In the genomic region with DNA sequence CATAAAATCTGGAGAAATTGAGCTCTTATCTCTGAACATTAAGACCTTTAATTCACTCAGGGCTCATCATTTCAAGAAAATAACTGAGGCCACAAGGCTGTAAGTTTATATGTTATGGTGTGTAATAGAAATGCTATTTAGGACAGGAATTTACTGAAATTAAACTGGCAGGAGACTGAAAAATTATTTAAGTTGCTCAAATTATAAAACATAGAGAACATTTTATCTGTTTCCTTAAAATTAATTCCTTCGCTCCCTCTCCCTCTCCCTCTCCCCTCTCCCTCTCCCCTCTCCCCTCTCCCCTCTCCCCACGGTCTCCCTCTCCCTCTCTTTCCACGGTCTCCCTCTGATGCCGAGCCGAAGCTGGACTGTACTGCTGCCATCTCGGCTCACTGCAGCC, we compare ENCODE assay signal across 5 cellular contexts. TPM values are rescaled to one million over a fixed set of nuclear protein-coding genes. Genes with fewer than 3 reads are reported as not detected.
A peak's percentile ranks its signal among the peaks of the same experiment; 100 is the strongest.
DNase-seq lines count a peak whose midpoint lies in the region; ATAC-seq, FAIRE-seq and TF ChIP-seq lines count a peak whose summit lies in the region.
"Not testable (repeated sequence)": the region's sequence is repeated elsewhere in the genome, so short reads cannot be mapped to it uniquely, and the experiment has no call there.

No MANE protein-coding gene starts in this region.

- BruUV-seq in K562 (replicated peaks; lab: Mats Ljungman, UMichigan); HepG2 (replicated peaks; lab: Mats Ljungman, UMichigan): not testable (repeated sequence)

- intact Hi-C loops in K562 (cut with micrococcal nuclease); HepG2 (cut with micrococcal nuclease; ENCODE audit: unreplicated experiment): not testable (repeated sequence)

- TF ChIP-seq RAD21 in K562 (CRISPR knock-in tag; conservative IDR thresholded peaks at IDR 0.05 in 1 of 2, IDR thresholded peaks at IDR 0.05 in 1 of 2); HepG2 (CRISPR knock-in tag; IDR thresholded peaks at IDR 0.05): not testable (repeated sequence)

- H3K9me1 ChIP-seq in K562 (ENCODE audit: control insufficient read depth, insufficient read depth, low read length) = not testable (repeated sequence)

- H3K4me2 ChIP-seq in K562 (ENCODE audit: insufficient read depth, low read length); HepG2 (ENCODE audit: low read depth, low read length): not testable (repeated sequence)

- TF ChIP-seq CTCF in K562 (IDR thresholded peaks at IDR 0.05 in 2 of 3, conservative IDR thresholded peaks at IDR 0.05 in 1 of 3; ENCODE audit: insufficient read depth in 2 of 3, low read depth in 1 of 3, low read length in 3 of 3); endothelial cell (IDR thresholded peaks at IDR 0.05; ENCODE audit: unreplicated experiment); HepG2 (CRISPR knock-in tag; IDR thresholded peaks at IDR 0.05): not testable (repeated sequence)

- H3K36me3 ChIP-seq in ACC112 (ENCODE audit: insufficient read depth, low read length); K562 (ENCODE audit: control insufficient read depth, insufficient read depth, low read length); HepG2 (replicated peaks in 1 of 2; ENCODE audit: control insufficient read depth in 1 of 2, insufficient read depth in 2 of 2, low read length in 2 of 2): not testable (repeated sequence)

- not testable (repeated sequence) for H3K9me3 Mint-ChIP-seq in activated naive CD4-positive, alpha-beta T cell treated with anti-CD3 and anti-CD28 coated beads, Interleukin-2, amount 50 U/mL, for 24 hours; endothelial cell (ENCODE audit: unreplicated experiment)

- POLR2A ChIA-PET in K562 (lab: Yijun Ruan, JAX); HepG2 (lab: Yijun Ruan, JAX): not testable (repeated sequence)

- not testable (repeated sequence) for H3K36me3 Mint-ChIP-seq in activated naive CD4-positive, alpha-beta T cell treated with anti-CD3 and anti-CD28 coated beads, Interleukin-2, amount 50 U/mL, for 24 hours; endothelial cell (ENCODE audit: low read depth, unreplicated experiment)

- not testable (repeated sequence) for H4K20me1 ChIP-seq in K562 (replicated peaks; ENCODE audit: control insufficient read depth, insufficient read depth, low read length); HepG2 (ENCODE audit: insufficient read depth, low read length)

- H2AFZ ChIP-seq in ACC112 (ENCODE audit: low read length, unreplicated experiment) = peak overlapping the region; percentile 68
- H2AFZ ChIP-seq in K562 (ENCODE audit: low read depth, low read length); HepG2 (ENCODE audit: low read length): not testable (repeated sequence)

- H3K27ac Mint-ChIP-seq in activated naive CD4-positive, alpha-beta T cell treated with anti-CD3 and anti-CD28 coated beads, Interleukin-2, amount 50 U/mL, for 24 hours = peak overlapping the region; percentile 65
- H3K27ac Mint-ChIP-seq in endothelial cell (ENCODE audit: unreplicated experiment) = not testable (repeated sequence)

- ATAC-seq in K562, HepG2: not testable (repeated sequence)

- not testable (repeated sequence) for H3K4me3 ChIP-seq in ACC112 (ENCODE audit: low read depth, low read length); K562; HepG2 (replicated peaks in 1 of 3; ENCODE audit: insufficient read depth in 1 of 3, low read depth in 2 of 3, low read length in 3 of 3)

- H3K27ac ChIP-seq in ACC112 (ENCODE audit: low read depth, low read length); K562 (ENCODE audit: extremely low read depth, low read depth, low read length); HepG2 (ENCODE audit: extremely low read length, insufficient read depth, low read length): not testable (repeated sequence)

- in situ Hi-C loops in K562 (cut with MboI); HepG2 (cut with HindIII; ENCODE audit: extremely low pct_ligation_motif_present, low pct_unique_long_range_greater_than_20kb): not testable (repeated sequence)

- not testable (repeated sequence) for FAIRE-seq in K562 (lab: Jason Lieb, UNC); HepG2 (lab: Jason Lieb, UNC)

- TF ChIP-seq POLR2A in K562 (conservative IDR thresholded peaks at IDR 0.05); HepG2 (IDR thresholded peaks at IDR 0.05; ENCODE audit: insufficient read depth in 1 of 2, low read depth in 2 of 2, low read length in 2 of 2): not testable (repeated sequence)

- not testable (repeated sequence) for H3K9me3 ChIP-seq in K562 (replicated peaks; ENCODE audit: control insufficient read depth, insufficient read depth, low read depth, low read length); HepG2 (ENCODE audit: low read length)

- not testable (repeated sequence) for DNase-seq in K562 (ENCODE audit: extremely low read depth in 1 of 4, low spot score in 3 of 4); endothelial cell (ENCODE audit: low spot score); HepG2 (ENCODE audit: low spot score)

- TF ChIP-seq EP300 in K562 (IDR thresholded peaks at IDR 0.05; ENCODE audit: low read length); HepG2 (IDR thresholded peaks at IDR 0.05; ENCODE audit: low read depth in 2 of 2, low read length in 2 of 2); HepG2 (CRISPR knock-in tag; IDR thresholded peaks at IDR 0.05; ENCODE audit: borderline replicate concordance): not testable (repeated sequence)

- not testable (repeated sequence) for H3K79me2 ChIP-seq in ACC112 (ENCODE audit: control insufficient read depth, insufficient read depth, low read length, unreplicated experiment); K562 (ENCODE audit: control insufficient read depth, insufficient read depth, low read length); HepG2 (ENCODE audit: insufficient read depth, low read length)

- CTCF ChIA-PET in K562 (lab: Yijun Ruan, JAX; ENCODE audit: low intra/inter-chr PET ratio); HepG2 (lab: Yijun Ruan, JAX; ENCODE audit: low intra/inter-chr PET ratio, low total read pairs): not testable (repeated sequence)

- H3K4me1 Mint-ChIP-seq in activated naive CD4-positive, alpha-beta T cell treated with anti-CD3 and anti-CD28 coated beads, Interleukin-2, amount 50 U/mL, for 24 hours; endothelial cell (ENCODE audit: unreplicated experiment): not testable (repeated sequence)

- not testable (repeated sequence) for H3K27me3 Mint-ChIP-seq in activated naive CD4-positive, alpha-beta T cell treated with anti-CD3 and anti-CD28 coated beads, Interleukin-2, amount 50 U/mL, for 24 hours; endothelial cell (ENCODE audit: unreplicated experiment)

- H3K4me3 Mint-ChIP-seq in activated naive CD4-positive, alpha-beta T cell treated with anti-CD3 and anti-CD28 coated beads, Interleukin-2, amount 50 U/mL, for 24 hours = not testable (repeated sequence)
- peak overlapping the region; percentile 47 for H3K4me3 Mint-ChIP-seq in endothelial cell (ENCODE audit: unreplicated experiment)

- not testable (repeated sequence) for H3K4me1 ChIP-seq in ACC112 (ENCODE audit: control insufficient read depth, insufficient read depth, low read length, unreplicated experiment); K562 (replicated peaks in 1 of 2; ENCODE audit: control insufficient read depth in 2 of 2, insufficient read depth in 2 of 2, low read length in 2 of 2); HepG2 (ENCODE audit: insufficient read depth, low read length)

- H3K9ac ChIP-seq in K562 (ENCODE audit: insufficient read depth in 1 of 2, low read depth in 2 of 2, low read length in 2 of 2); HepG2 (ENCODE audit: insufficient read depth, low read depth, low read length): not testable (repeated sequence)

- H3K27me3 ChIP-seq in ACC112 (ENCODE audit: insufficient read depth, low read length); K562 (ENCODE audit: control insufficient read depth in 2 of 2, insufficient read depth in 2 of 2, low read length in 2 of 2); HepG2 (ENCODE audit: control insufficient read depth in 1 of 2, insufficient read depth in 2 of 2, low read length in 2 of 2): not testable (repeated sequence)

- no CpG with 5 or more reads among the region's 6 CpGs for WGBS in K562 (ENCODE audit: insufficient coverage, low coverage, missing lambda C conversion rate)
- 84% methylated on average over 6 of the region's 6 CpGs for WGBS in HepG2 (ENCODE audit: low lambda C conversion rate)

RNA-seq across cellular contexts. Expression of gene UGP2, which starts 33.7 kb away (rescaled TPM):
- total RNA-seq in K562 (2011; cell fraction: chromatin; rRNA removed; ENCODE audit: low replicate concordance) = 22.2 and 53.0 TPM in 2 replicates
- total RNA-seq in K562 (2011; cell fraction: nucleolus; rRNA removed) = 12.8 and 14.7 TPM in 2 replicates
- total RNA-seq in K562 (2011; cell fraction: nucleoplasm; rRNA removed) = 25.4 and 36.0 TPM in 2 replicates
- total RNA-seq in K562 (2014; rRNA removed) (25.2 and 25.5 TPM in 2 replicates), K562 (2014; rRNA removed; fragmentation: Illumina TruSeq; extraction: Trizol) (51.0 and 57.9 TPM in 2 replicates), K562 (2015; rRNA removed; fragmentation: Illumina TruSeq; extraction: Trizol) (61.5 and 62.0 TPM in 2 replicates), K562 (2021) (44.0 and 52.4 TPM in 2 replicates), endothelial cell (ENCODE audit: unreplicated experiment) (88.3 TPM), HepG2 (2016; rRNA removed; fragmentation: Illumina TruSeq; extraction: Trizol) (134 and 210 TPM in 2 replicates)
- polyA plus RNA-seq in K562 (2011; rRNA removed) (41.6 and 67.7 TPM in 2 replicates), K562 (2014; fragmentation: Illumina TruSeq; extraction: Trizol) (56.1 and 69.3 TPM in 2 replicates), K562 (2014; fragmentation: Nextera tagmentation; extraction: Ambion mirVana) (10 to 100 TPM; 58.9 to 59.6 TPM), K562 (2014; rRNA removed) (47.3 and 48.9 TPM in 2 replicates), HepG2 (2011; rRNA removed) (80.1 and 96.0 TPM in 2 replicates)
- polyA plus RNA-seq in K562 (2011; cell fraction: cytosol; rRNA removed) = 7.2 and 17.2 TPM in 2 replicates
- polyA plus RNA-seq in K562 (2011; cell fraction: nucleus; rRNA removed) = 8.2 and 14.7 TPM in 2 replicates
- polyA plus RNA-seq in K562 (2012) = 64.0 and 71.6 TPM in 2 replicates
- 44.6 and 50.5 TPM in 2 replicates for polyA minus RNA-seq in K562 (2011; rRNA and poly(A)+ RNA removed)
- polyA minus RNA-seq in K562 (2011; cell fraction: cytosol; rRNA and poly(A)+ RNA removed) = 17.4 and 26.1 TPM in 2 replicates
- polyA minus RNA-seq in K562 (2011; cell fraction: nucleus; rRNA and poly(A)+ RNA removed) = 12.0 and 25.8 TPM in 2 replicates
- 83.7 and 93.6 TPM in 2 replicates for total RNA-seq in HepG2 (2016; cell fraction: cytosol; rRNA removed; fragmentation: Illumina TruSeq; extraction: Trizol; ENCODE audit: low read depth)
- 123 and 218 TPM in 2 replicates for total RNA-seq in HepG2 (2016; cell fraction: insoluble cytoplasmic fraction; rRNA removed; fragmentation: Illumina TruSeq; extraction: Trizol)
- total RNA-seq in HepG2 (2016; cell fraction: membrane; rRNA removed; fragmentation: Illumina TruSeq; extraction: Trizol) = 85.1 and 86.4 TPM in 2 replicates
- 79.9 and 81.8 TPM in 2 replicates for total RNA-seq in HepG2 (2016; cell fraction: nucleus; rRNA removed; fragmentation: Illumina TruSeq; extraction: Trizol)
- polyA plus RNA-seq in HepG2 (2011; cell fraction: cytosol; rRNA removed) = 34.2 and 64.5 TPM in 2 replicates
- 28.2 and 36.8 TPM in 2 replicates for polyA plus RNA-seq in HepG2 (2011; cell fraction: nucleus; rRNA removed)
- 164 and 194 TPM in 2 replicates for polyA plus RNA-seq in HepG2 (2012)
- polyA plus RNA-seq in HepG2 (2016; cell fraction: cytosol; fragmentation: Illumina TruSeq; extraction: Trizol; ENCODE audit: low read depth) = 27.9 and 31.2 TPM in 2 replicates
- polyA plus RNA-seq in HepG2 (2016; cell fraction: insoluble cytoplasmic fraction; fragmentation: Illumina TruSeq; extraction: Trizol; ENCODE audit: low read depth) = 183 and 197 TPM in 2 replicates
- 56.9 and 57.3 TPM in 2 replicates for polyA plus RNA-seq in HepG2 (2016; cell fraction: membrane; fragmentation: Illumina TruSeq; extraction: Trizol; ENCODE audit: low read depth)
- 78.5 and 87.8 TPM in 2 replicates for polyA plus RNA-seq in HepG2 (2016; cell fraction: nucleus; fragmentation: Illumina TruSeq; extraction: Trizol; ENCODE audit: insufficient read depth, low read depth)
- polyA minus RNA-seq in HepG2 (2011; rRNA and poly(A)+ RNA removed; ENCODE audit: low replicate concordance) = 11.5 and 14.4 TPM in 2 replicates
- 103 and 130 TPM in 2 replicates for polyA minus RNA-seq in HepG2 (2011; cell fraction: cytosol; rRNA and poly(A)+ RNA removed)
- polyA minus RNA-seq in HepG2 (2011; cell fraction: nucleus; rRNA and poly(A)+ RNA removed) = 119 and 170 TPM in 2 replicates
